In the genomic region with DNA sequence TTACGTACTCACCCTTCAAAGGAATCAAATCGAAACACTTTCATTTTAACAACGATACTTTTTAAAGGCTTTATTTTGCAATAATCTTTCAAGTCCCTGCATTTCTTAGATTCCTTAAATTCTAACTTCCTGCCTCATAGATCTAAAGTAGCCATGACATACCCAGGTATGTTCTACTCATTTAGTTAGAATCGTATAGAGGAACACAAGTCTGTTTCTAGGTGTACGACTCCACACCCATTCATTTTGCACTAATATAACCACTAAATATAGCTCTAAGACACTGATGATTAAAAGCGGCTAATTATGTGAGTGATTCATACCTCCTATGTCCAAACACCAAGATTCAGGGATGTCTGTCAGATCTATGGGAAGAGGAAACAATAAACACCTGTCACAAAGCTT, we compare ENCODE assay signal across 8 cellular contexts. TPM values are rescaled to one million over a fixed set of nuclear protein-coding genes. Genes with fewer than 3 reads are reported as not detected.
DNase-seq lines count a peak whose midpoint lies in the region; ATAC-seq and TF ChIP-seq lines count a peak whose summit lies in the region.

No MANE protein-coding gene starts in this region.

- DNase-seq in AG04449 (ENCODE audit: low read depth, low spot score) (no peak), HL-60 (ENCODE audit: low read depth in 1 of 2, low spot score in 1 of 2) (no peak), astrocyte of the cerebellum (ENCODE audit: low read depth) (no peak), kidney tubule cell (ENCODE audit: low spot score) (peak; percentile 72), tibial nerve (ENCODE audit: low spot score in 2 of 2) (no peak), HPDE6-E6E7 (ENCODE audit: extremely low spot score) (no peak), NCI-H82 (lab: John Stamatoyannopoulos, UW) (no peak)

- peak overlapping the region; percentile 84 for H3K4me3 ChIP-seq in AG04449 (ENCODE audit: low read depth, low read length)
- peak overlapping the region; percentile 78 for H3K4me3 ChIP-seq in HL-60 (replicated peaks; ENCODE audit: insufficient read depth, low read length)
- peak overlapping the region; percentile 60 for H3K4me3 ChIP-seq in astrocyte of the cerebellum (ENCODE audit: low read depth, low read length)
- H3K4me3 ChIP-seq in tibial nerve: peak overlapping the region; percentile 81 to 93 (median 87)

- no peak for TF ChIP-seq EP300 in tibial nerve (IDR thresholded peaks at IDR 0.05)

- no peak for ATAC-seq in GM21825 (IDR thresholded peaks at IDR 0.05; ENCODE audit: unreplicated experiment)

- peaks cover 0 to 64% (median 18%) of the 10 kb centered on the region in 4 donors for H3K4me1 ChIP-seq in tibial nerve

- no peaks in the 10 kb centered on the region for H3K27me3 ChIP-seq in HL-60 (ENCODE audit: insufficient read depth, poor library complexity, severe bottlenecking)
- no peaks in the 10 kb centered on the region for H3K27me3 ChIP-seq in tibial nerve

- POLR2A ChIA-PET in AG04449 (lab: Yijun Ruan, JAX): interaction anchor here (1.0 to 1.1 kb wide), 2 partner anchors 98 to 109 kb away, joined by 3 to 5 read pairs; no protein-coding TSS in a partner anchor

- H3K9me3 ChIP-seq in tibial nerve: no peaks in the 10 kb centered on the region

- no peaks in the 10 kb centered on the region for H3K36me3 ChIP-seq in tibial nerve

- H3K27ac ChIP-seq in HL-60 (replicated peaks): peak overlapping the region; percentile 76
- H3K27ac ChIP-seq in tibial nerve: peak overlapping the region; percentile 84 to 96 (median 92)

- 34 to 39% methylated on average over 6 of the region's 6 CpGs for WGBS in tibial nerve, 2 donors

- in situ Hi-C loops in astrocyte of the cerebellum (cut with HindIII; ENCODE audit: low sequenced_read_pairs): loop anchor here (5.0 kb wide), 1 partner anchor 67 kb away; no protein-coding TSS in a partner anchor

- TF ChIP-seq POLR2A in tibial nerve (IDR thresholded peaks at IDR 0.05): no peak

- TF ChIP-seq CTCF in AG04449 (IDR thresholded peaks at IDR 0.05; ENCODE audit: insufficient read depth, low read length, missing control alignments) (no peak), HL-60 (IDR thresholded peaks at IDR 0.05; ENCODE audit: insufficient read depth, low read length) (no peak), astrocyte of the cerebellum (IDR thresholded peaks at IDR 0.05; ENCODE audit: low read depth, low read length, missing control alignments) (no peak), tibial nerve (IDR thresholded peaks at IDR 0.05) (no peak)

- CTCF ChIA-PET in AG04449 (lab: Yijun Ruan, JAX): interaction anchor here (0.9 to 3.9 kb wide), 4 partner anchors 9 to 108 kb away, joined by 3 to 43 read pairs (median 14); no protein-coding TSS in a partner anchor

RNA-seq across cellular contexts. Expression of gene ATP13A3, which starts 1.3 kb away (rescaled TPM):
- total RNA-seq in tibial nerve: 100 to 1,000 TPM in 2 of 4 donors, 10 to 100 TPM in 2; 84.6 to 106 (median 101) TPM
